1 cellular context compared by ENCODE assay signal in genomic region chr6:53651764-53652401, GRCh38.
A peak's percentile ranks its signal among the peaks of the same experiment; 100 is the strongest.
TF ChIP-seq lines count a peak whose summit lies in the region.

No MANE protein-coding gene starts in this region.

TF ChIP-seq in HepG2, 621 proteins besides CTCF, POLR2A, EP300 and RAD21 (continued from another document and continues in another):
- peak; percentile 99 for TF ChIP-seq MXD3 (CRISPR knock-in tag; IDR thresholded peaks at IDR 0.05)
- peak; percentile 99 for TF ChIP-seq THAP8 (CRISPR knock-in tag; IDR thresholded peaks at IDR 0.05; ENCODE audit: borderline replicate concordance)
- peak; percentile 100 for TF ChIP-seq NR0B2 (CRISPR knock-in tag; IDR thresholded peaks at IDR 0.05)
- TF ChIP-seq MAFK (conservative IDR thresholded peaks at IDR 0.05 in 1 of 2, IDR thresholded peaks at IDR 0.05 in 1 of 2; ENCODE audit: low read length in 2 of 2) = no peak
- TF ChIP-seq MZF1 (CRISPR knock-in tag; IDR thresholded peaks at IDR 0.05; ENCODE audit: borderline replicate concordance) = peak; percentile 92; the same call in 1 of the 2 replicates
- TF ChIP-seq ZNF768 (CRISPR knock-in tag; IDR thresholded peaks at IDR 0.05) = peak; percentile 88; the same call in 1 of the 2 replicates
- peak; percentile 100 for TF ChIP-seq SALL2 (CRISPR knock-in tag; IDR thresholded peaks at IDR 0.05)
- no peak; the same call in 1 of the 2 replicates for TF ChIP-seq MBNL3 (CRISPR knock-in tag; conservative IDR thresholded peaks at IDR 0.05)
- TF ChIP-seq TRIM22 (IDR thresholded peaks at IDR 0.05) = no peak
- peak; percentile 100 for TF ChIP-seq NFKB2 (CRISPR knock-in tag; IDR thresholded peaks at IDR 0.05; ENCODE audit: borderline replicate concordance)
- TF ChIP-seq MBD4 (IDR thresholded peaks at IDR 0.05; ENCODE audit: borderline replicate concordance, low read length) = no peak
- no peak for TF ChIP-seq NFRKB (IDR thresholded peaks at IDR 0.05)
- TF ChIP-seq ADNP (CRISPR knock-in tag; IDR thresholded peaks at IDR 0.05) = 0 out of 2 replicates have a peak, but pooled peaks have one; percentile 6
- TF ChIP-seq ZNF329 (CRISPR knock-in tag; IDR thresholded peaks at IDR 0.05; ENCODE audit: low read depth) = peak; percentile 96
- TF ChIP-seq ZNF296 (CRISPR knock-in tag; conservative IDR thresholded peaks at IDR 0.05) = peak; percentile 94; the same call in 1 of the 2 replicates
- peak; percentile 95 for TF ChIP-seq SNAPC4 (CRISPR knock-in tag; IDR thresholded peaks at IDR 0.05)
- peak; percentile 100 for TF ChIP-seq ZNF383 (CRISPR knock-in tag; IDR thresholded peaks at IDR 0.05; ENCODE audit: borderline replicate concordance)
- TF ChIP-seq ZNF121 (CRISPR knock-in tag; IDR thresholded peaks at IDR 0.05) = peak; percentile 83; the same call in 1 of the 2 replicates
- no peak for TF ChIP-seq HMGA1 (CRISPR knock-in tag; conservative IDR thresholded peaks at IDR 0.05)
- TF ChIP-seq NONO (IDR thresholded peaks at IDR 0.05) = no peak
- TF ChIP-seq NONO (CRISPR knock-in tag; conservative IDR thresholded peaks at IDR 0.05) = peak; percentile 99
- peak; percentile 84; the same call in 1 of the 2 replicates for TF ChIP-seq ZNF674 (CRISPR knock-in tag; IDR thresholded peaks at IDR 0.05; ENCODE audit: low read depth)
- TF ChIP-seq ZNF572 (CRISPR knock-in tag; IDR thresholded peaks at IDR 0.05) = peak; percentile 99; the same call in 1 of the 2 replicates
- peak; percentile 81 for TF ChIP-seq AGO2 (optimal IDR thresholded peaks at IDR 0.05; ENCODE audit: low read depth, low read length)
- peak; percentile 94 for TF ChIP-seq JUNB (CRISPR knock-in tag; IDR thresholded peaks at IDR 0.05; ENCODE audit: borderline replicate concordance)
- TF ChIP-seq MYC (CRISPR knock-in tag; IDR thresholded peaks at IDR 0.05; ENCODE audit: borderline replicate concordance) = peak; percentile 100
- no peak for TF ChIP-seq SOX13 (IDR thresholded peaks at IDR 0.05)
- peak in 1 of 2 experiments; percentile 69; a peak in 2 of 4 replicates for TF ChIP-seq SOX13 (CRISPR knock-in tag; conservative IDR thresholded peaks at IDR 0.05 in 1 of 2, IDR thresholded peaks at IDR 0.05 in 1 of 2)
- TF ChIP-seq ZNF225 (CRISPR knock-in tag; IDR thresholded peaks at IDR 0.05) = peak; percentile 100
- TF ChIP-seq ATRX (CRISPR knock-in tag; IDR thresholded peaks at IDR 0.05; ENCODE audit: borderline replicate concordance) = no peak
- no peak for TF ChIP-seq SMARCE1 (IDR thresholded peaks at IDR 0.05; ENCODE audit: borderline replicate concordance)
- no peak; the same call in 1 of the 2 replicates for TF ChIP-seq ZNF720 (CRISPR knock-in tag; IDR thresholded peaks at IDR 0.05)
- TF ChIP-seq ISL2 (CRISPR knock-in tag; IDR thresholded peaks at IDR 0.05) = peak; percentile 92
- TF ChIP-seq YEATS4 (CRISPR knock-in tag; IDR thresholded peaks at IDR 0.05; ENCODE audit: borderline replicate concordance) = peak; percentile 100
- peak; percentile 100 for TF ChIP-seq ZNF556 (CRISPR knock-in tag; IDR thresholded peaks at IDR 0.05; ENCODE audit: borderline replicate concordance)
- TF ChIP-seq ATF5 (CRISPR knock-in tag; IDR thresholded peaks at IDR 0.05; ENCODE audit: low read depth) = peak; percentile 99
- peak; percentile 52; the same call in 1 of the 2 replicates for TF ChIP-seq FOSL1 (CRISPR knock-in tag; IDR thresholded peaks at IDR 0.05; ENCODE audit: borderline replicate concordance)
- peak; percentile 93; the same call in 1 of the 2 replicates for TF ChIP-seq PLSCR1 (CRISPR knock-in tag; IDR thresholded peaks at IDR 0.05; ENCODE audit: borderline replicate concordance)
- peak; percentile 34 for TF ChIP-seq HNRNPK (IDR thresholded peaks at IDR 0.05; ENCODE audit: low read depth, low read length, poor library complexity, severe bottlenecking)
- peak; percentile 92; the same call in 1 of the 2 replicates for TF ChIP-seq ZNF180 (CRISPR knock-in tag; IDR thresholded peaks at IDR 0.05; ENCODE audit: borderline replicate concordance, low read depth)
- TF ChIP-seq IKZF4 (CRISPR knock-in tag; IDR thresholded peaks at IDR 0.05; ENCODE audit: borderline replicate concordance, low read depth, not compliant biosample characterization) = peak; percentile 98
- TF ChIP-seq CCDC6 (CRISPR knock-in tag; IDR thresholded peaks at IDR 0.05) = peak; percentile 100
- TF ChIP-seq ZNF780A (CRISPR knock-in tag; IDR thresholded peaks at IDR 0.05) = peak; percentile 99
- no peak for TF ChIP-seq TCF7 (IDR thresholded peaks at IDR 0.05; ENCODE audit: low read depth)
- no peak for TF ChIP-seq CEBPZ (IDR thresholded peaks at IDR 0.05; ENCODE audit: low read length)
- peak; percentile 98 for TF ChIP-seq ZNF253 (CRISPR knock-in tag; IDR thresholded peaks at IDR 0.05; ENCODE audit: borderline replicate concordance)
- TF ChIP-seq ZNF891 (CRISPR knock-in tag; IDR thresholded peaks at IDR 0.05) = peak; percentile 97
- TF ChIP-seq HOXA9 (CRISPR knock-in tag; IDR thresholded peaks at IDR 0.05; ENCODE audit: borderline replicate concordance) = peak; percentile 99
- peak; percentile 90; the same call in 1 of the 2 replicates for TF ChIP-seq ZNF446 (CRISPR knock-in tag; IDR thresholded peaks at IDR 0.05)
- no peak for TF ChIP-seq NR3C1 (CRISPR knock-in tag; IDR thresholded peaks at IDR 0.05)
- TF ChIP-seq JUN (CRISPR knock-in tag; IDR thresholded peaks at IDR 0.05) = peak; percentile 91
- TF ChIP-seq ZFP1 (CRISPR knock-in tag; IDR thresholded peaks at IDR 0.05) = peak; percentile 80
- TF ChIP-seq REL (CRISPR knock-in tag; conservative IDR thresholded peaks at IDR 0.05) = peak; percentile 99
- TF ChIP-seq ZFAT (CRISPR knock-in tag; conservative IDR thresholded peaks at IDR 0.05) = no peak; the same call in none of the 2 replicates
- TF ChIP-seq TP53 (CRISPR knock-in tag; conservative IDR thresholded peaks at IDR 0.05) = peak; percentile 77; the same call in 1 of the 2 replicates
- peak in 1 of 2 experiments; percentile 90; a peak in 2 of 4 replicates for TF ChIP-seq ATF4 (CRISPR knock-in tag; IDR thresholded peaks at IDR 0.05)
- TF ChIP-seq ZFYVE20 (CRISPR knock-in tag; IDR thresholded peaks at IDR 0.05; ENCODE audit: borderline replicate concordance, low read depth) = peak; percentile 77
- 0 out of 2 replicates have a peak, but pooled peaks have one; percentile 84 for TF ChIP-seq HES4 (CRISPR knock-in tag; IDR thresholded peaks at IDR 0.05; ENCODE audit: borderline replicate concordance)
- peak; percentile 97 for TF ChIP-seq CBX5 (CRISPR knock-in tag; IDR thresholded peaks at IDR 0.05; ENCODE audit: borderline replicate concordance)
- peak; percentile 99; the same call in 1 of the 2 replicates for TF ChIP-seq PAX8 (CRISPR knock-in tag; IDR thresholded peaks at IDR 0.05; ENCODE audit: borderline replicate concordance)
- peak; percentile 100 for TF ChIP-seq DNMT1 (CRISPR knock-in tag; IDR thresholded peaks at IDR 0.05)
